ENCODE assay signal across 17 cellular contexts in genomic region chr22:49660794-49661781, GRCh38.
DNase-seq lines count a peak whose midpoint lies in the region; FAIRE-seq and TF ChIP-seq lines count a peak whose summit lies in the region.
"Had no signal": no experiment of that assay in that cellular context is flagged by ENCODE, and none has a peak within 500 bp of the region (broad histone marks: within the 10 kb centered on the region; RNA-seq: fewer than 3 reads in every experiment).

No MANE protein-coding gene starts in this region.

- no peak for TF ChIP-seq EP300 in H1 (IDR thresholded peaks at IDR 0.05; ENCODE audit: borderline replicate concordance in 1 of 2, low read depth in 2 of 2, low read length in 2 of 2)

- no peak overlapping the region for H2BK120ac ChIP-seq in H1 (replicated peaks; ENCODE audit: low read depth, low read length)

- H3K4ac ChIP-seq in H1 (replicated peaks; ENCODE audit: insufficient read length, low read depth, low read length) = no peak overlapping the region

- DNase-seq in activated effector memory CD4-positive, alpha-beta T cell treated with anti-CD3 and anti-CD28 coated beads, Interleukin-2, amount 50 U/mL, for 16 hours = peak; percentile 54
- DNase-seq in activated effector memory CD4-positive, alpha-beta T cell treated with Interleukin-2 at 50 U/mL for 16 hours = no peak
- DNase-seq in NCI-H345 (lab: John Stamatoyannopoulos, UW) (peak; percentile 79), H1 (ENCODE audit: low read depth in 1 of 2, low spot score in 2 of 2) (peak in 1 of 2 experiments; percentile 40), type B pancreatic cell (ENCODE audit: extremely low spot score, unreplicated experiment) (peak; percentile 60), NCI-H82 (lab: John Stamatoyannopoulos, UW) (no peak), smooth muscle cell (lab: John Stamatoyannopoulos, UW; ENCODE audit: unreplicated experiment) (no peak), GF-D8 (lab: John Stamatoyannopoulos, UW) (no peak)
- DNase-seq: activated CD4-positive, CD25-positive, alpha-beta regulatory T cell treated with anti-CD3 and anti-CD28 coated beads, Interleukin-2, amount 50 U/mL, for 72 hours; hypothalamus; left cardiac atrium; NCI-H1694; stomach had no signal

- H3K4me3 ChIP-seq in H1 (ENCODE audit: extremely low read depth in 1 of 4, insufficient read depth in 2 of 4, low read depth in 3 of 4, low read length in 4 of 4) (no peak overlapping the region), smooth muscle cell (no peak overlapping the region)
- H3K4me3 ChIP-seq: K562, ovary, stomach had no signal

- H3K18ac ChIP-seq in H1 (ENCODE audit: extremely low read depth, low read length) = no peak overlapping the region

- H3K9ac ChIP-seq in H1 (replicated peaks in 1 of 4; ENCODE audit: extremely low read depth in 1 of 4, low read depth in 3 of 4, low read length in 3 of 4) (no peak overlapping the region), smooth muscle cell (ENCODE audit: low read depth) (no peak overlapping the region)

- peaks cover 5% of the 10 kb centered on the region for H3K4me1 Mint-ChIP-seq in type B pancreatic cell (ENCODE audit: unreplicated experiment)

- no peak overlapping the region for H3K27ac Mint-ChIP-seq in type B pancreatic cell

- H3K4me3 Mint-ChIP-seq in type B pancreatic cell = no peak overlapping the region

- 0 out of 7 replicates have a peak, but pooled peaks cover 0 to 3% (median 1%) of the 10 kb centered on the region in 4 experiments for H3K27me3 ChIP-seq in H1 (replicated peaks in 1 of 4; ENCODE audit: control insufficient read depth in 3 of 4, extremely low read depth in 1 of 4, insufficient read depth in 3 of 4, low read length in 3 of 4)
- H3K27me3 ChIP-seq in smooth muscle cell (ENCODE audit: low read depth) = peaks cover 4% of the 10 kb centered on the region
- H3K27me3 ChIP-seq: ovary had no signal

- no peaks in the 10 kb centered on the region for H3K9me3 Mint-ChIP-seq in type B pancreatic cell

- H3K9me3 ChIP-seq in H1 (ENCODE audit: insufficient read depth in 2 of 2, low read depth in 1 of 2, low read length in 1 of 2) = no peaks in the 10 kb centered on the region
- H3K9me3 ChIP-seq in smooth muscle cell (replicated peaks; ENCODE audit: low read depth) = no peaks in the 10 kb centered on the region
- H3K9me3 ChIP-seq: ovary, stomach had no signal

- TF ChIP-seq RAD21 in H1 (IDR thresholded peaks at IDR 0.05 in 1 of 2, conservative IDR thresholded peaks at IDR 0.05 in 1 of 2; ENCODE audit: low read depth in 2 of 2, low read length in 2 of 2) = no peak

- H3K27ac ChIP-seq in H1 (ENCODE audit: low read depth, low read length) (no peak overlapping the region), smooth muscle cell (ENCODE audit: low read depth) (no peak overlapping the region)
- H3K27ac ChIP-seq: HL-60, ovary, stomach had no signal

- H3K23ac ChIP-seq in H1 (ENCODE audit: insufficient read length) = no peak overlapping the region

- no peak for FAIRE-seq in H1 (lab: Jason Lieb, UNC)
- FAIRE-seq: D721Med, K562 had no signal

- H3K36me3 ChIP-seq in H1 (ENCODE audit: control insufficient read depth in 2 of 4, insufficient read depth in 4 of 4, low read length in 3 of 4) = no peaks in the 10 kb centered on the region
- H3K36me3 ChIP-seq in smooth muscle cell (ENCODE audit: low read depth) = no peaks in the 10 kb centered on the region
- H3K36me3 ChIP-seq: ovary, stomach had no signal

- no peak overlapping the region for H3K56ac ChIP-seq in H1 (replicated peaks; ENCODE audit: insufficient read length, low read depth, low read length)

- H4K20me1 ChIP-seq in H1 (replicated peaks in 1 of 2; ENCODE audit: control insufficient read depth in 1 of 2, insufficient read depth in 2 of 2, low read length in 2 of 2) (no peaks in the 10 kb centered on the region), smooth muscle cell (ENCODE audit: low read depth) (no peaks in the 10 kb centered on the region)

- CTCF ChIA-PET in H1 (lab: Charles Lee; ENCODE audit: partially characterized antibody) = interaction anchor here (1.1 to 1.2 kb wide), 2 partner anchors 8 to 41 kb away, joined by 3 to 4 read pairs; no protein-coding TSS in a partner anchor

- TF ChIP-seq CTCF in H1 (IDR thresholded peaks at IDR 0.05; ENCODE audit: control extremely low read depth in 1 of 3, insufficient read depth in 1 of 3, low read depth in 1 of 3, low read length in 3 of 3) = no peak
- TF ChIP-seq CTCF in type B pancreatic cell (conservative IDR thresholded peaks at IDR 0.05) = no peak
- TF ChIP-seq CTCF in smooth muscle cell (IDR thresholded peaks at IDR 0.05; ENCODE audit: borderline replicate concordance, insufficient read depth, poor library complexity, severe bottlenecking) = no peak

- no peak overlapping the region for H3K14ac ChIP-seq in H1 (ENCODE audit: insufficient read length)

- POLR2A ChIA-PET in H1 (lab: Charles Lee; ENCODE audit: partially characterized antibody) = no interaction called here

- H2AFZ ChIP-seq in H1 (ENCODE audit: low read length) (no peak overlapping the region), smooth muscle cell (ENCODE audit: low read depth) (no peak overlapping the region)

- H2BK20ac ChIP-seq in H1 (ENCODE audit: low read length) = no peak overlapping the region

- no peak overlapping the region for H4K5ac ChIP-seq in H1 (ENCODE audit: insufficient read length, low read depth, low read length)

- H3K27me3 Mint-ChIP-seq in type B pancreatic cell = peaks cover 34% of the 10 kb centered on the region

- no peaks in the 10 kb centered on the region for H3K79me1 ChIP-seq in H1 (ENCODE audit: low read depth, low read length)

- H3K79me2 ChIP-seq in H1 (ENCODE audit: control insufficient read depth in 1 of 2, insufficient read depth in 2 of 2, low read length in 2 of 2) (no peaks in the 10 kb centered on the region), smooth muscle cell (ENCODE audit: low read depth) (no peaks in the 10 kb centered on the region)

- no peak overlapping the region for H4K91ac ChIP-seq in H1 (replicated peaks; ENCODE audit: insufficient read length, low read length)

- no peak overlapping the region for H2BK5ac ChIP-seq in H1 (ENCODE audit: low read depth, low read length)

- H3K4me1 ChIP-seq in H1 (replicated peaks in 1 of 4; ENCODE audit: control insufficient read depth in 3 of 4, insufficient read depth in 4 of 4, low read length in 3 of 4) (peaks cover 0 to 5% (median 3%) of the 10 kb centered on the region in 4 experiments; a peak in 4 of 7 replicates), smooth muscle cell (ENCODE audit: low read depth) (no peaks in the 10 kb centered on the region)

- no peak for TF ChIP-seq POLR2A in H1 (IDR thresholded peaks at IDR 0.05; ENCODE audit: control extremely low read depth in 1 of 2, low read depth in 2 of 2, low read length in 2 of 2)

- WGBS in H1 (ENCODE audit: extremely low coverage in 1 of 2, insufficient coverage in 1 of 2, insufficient read length in 1 of 2, insufficient replicate concordance in 2 of 2, low coverage in 1 of 2, low lambda C conversion rate in 2 of 2, missing lambda C conversion rate in 1 of 2), 2 experiments = 84% methylated on average over 35 of the region's 40 CpGs; no CpG with 5 or more reads in 1 of the 2 experiments
- WGBS in smooth muscle cell (ENCODE audit: low lambda C conversion rate) = 91% methylated on average over 40 of the region's 40 CpGs

- H3F3A ChIP-seq in smooth muscle cell (ENCODE audit: low read depth) = no peaks in the 10 kb centered on the region

- H2AK5ac ChIP-seq in H1 (ENCODE audit: low read depth, low read length) = no peak overlapping the region

- no peak overlapping the region for H4K8ac ChIP-seq in H1 (ENCODE audit: extremely low read depth, insufficient read depth, low read length)

- H3K4me2 ChIP-seq in H1 (ENCODE audit: insufficient read depth in 1 of 2, low read depth in 2 of 2, low read length in 2 of 2) (no peak overlapping the region), smooth muscle cell (no peak overlapping the region)

- no peaks in the 10 kb centered on the region for H3K36me3 Mint-ChIP-seq in type B pancreatic cell

- H2BK15ac ChIP-seq in H1 (ENCODE audit: low read length) = no peak overlapping the region

- no peaks in the 10 kb centered on the region for H3K23me2 ChIP-seq in H1 (ENCODE audit: low read depth, low read length)

- H2BK12ac ChIP-seq in H1 (ENCODE audit: low read depth, low read length) = 0 out of 2 replicates have a peak overlapping the region, but pooled peaks have one; percentile 17

TF ChIP-seq in H1, 55 proteins besides CTCF, POLR2A, EP300 and RAD21:
- no peak for TF ChIP-seq NANOG (IDR thresholded peaks at IDR 0.05; ENCODE audit: insufficient read depth, low read depth, low read length, poor library complexity, severe bottlenecking)
- TF ChIP-seq ZNF274 (IDR thresholded peaks at IDR 0.05; ENCODE audit: borderline replicate concordance, extremely low read depth, low read length) = no peak
- TF ChIP-seq SAP30 (IDR thresholded peaks at IDR 0.05; ENCODE audit: insufficient read depth, insufficient replicate concordance, low read length) = no peak

Comparison
In these comparisons a context has a peak if more than half of its experiments do, and no peak if none do; other contexts are left out.
1. DNase-seq: peak in activated effector memory CD4-positive, alpha-beta T cell treated with anti-CD3 and anti-CD28 coated beads, Interleukin-2, amount 50 U/mL, for 16 hours (single experiment), NCI-H345 (single experiment) and type B pancreatic cell (single experiment); none in activated effector memory CD4-positive, alpha-beta T cell treated with Interleukin-2 at 50 U/mL for 16 hours (single experiment), NCI-H82 (single experiment), smooth muscle cell (single experiment) and GF-D8 (single experiment).